Comparison of ENCODE assay signal across 26 cellular contexts in the genomic region with DNA sequence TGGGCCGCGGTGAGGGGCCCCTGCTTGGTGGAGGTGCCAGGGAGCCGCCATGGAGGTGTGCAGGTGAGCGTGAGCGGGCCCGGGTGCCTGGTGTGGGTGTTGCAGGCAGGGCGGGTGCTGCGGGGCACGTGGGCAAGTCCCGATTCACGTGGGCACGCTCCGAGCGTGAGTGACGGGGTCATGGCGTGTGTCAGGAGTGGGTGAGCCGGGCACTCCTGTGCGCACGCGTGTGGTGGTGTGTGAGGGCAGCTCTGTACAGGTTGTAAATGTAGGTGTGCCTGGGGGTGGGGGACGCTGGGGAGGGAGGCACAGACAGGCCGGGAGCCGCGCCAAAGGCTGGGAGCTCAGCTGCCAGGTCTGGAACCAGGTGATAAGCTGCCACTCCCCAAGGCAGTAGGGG. TPM values are rescaled to one million over a fixed set of nuclear protein-coding genes. Genes with fewer than 3 reads are reported as not detected.
A peak's percentile ranks its signal among the peaks of the same experiment; 100 is the strongest.
DNase-seq lines count a peak whose midpoint lies in the region; ATAC-seq and TF ChIP-seq lines count a peak whose summit lies in the region.
"Had no signal": no experiment of that assay in that cellular context is flagged by ENCODE, and none has a peak within 500 bp of the region (broad histone marks: within the 10 kb centered on the region; RNA-seq: fewer than 3 reads in every experiment).

No MANE protein-coding gene starts in this region.

- H3K27ac Mint-ChIP-seq in CD8-positive, alpha-beta T cell = no peak overlapping the region
- H3K27ac Mint-ChIP-seq: activated naive CD8-positive, alpha-beta T cell treated with anti-CD3 and anti-CD28 coated beads, Interleukin-2, amount 10 ng/mL, durations not matched to agents 7 days and 5 days; CD4-positive, alpha-beta memory T cell; dendritic cell treated with granulocyte-macrophage colony-stimulating factor and Interleukin-4, amounts not matched to agents 40 ng/mL and 50 ng/mL, for 4 days; IgD-negative memory B cell had no signal

- H3K27me3 Mint-ChIP-seq in CD8-positive, alpha-beta T cell (ENCODE audit: low read depth) = no peaks in the 10 kb centered on the region
- H3K27me3 Mint-ChIP-seq: activated naive CD8-positive, alpha-beta T cell treated with anti-CD3 and anti-CD28 coated beads, Interleukin-2, amount 10 ng/mL, durations not matched to agents 7 days and 5 days; brain; CD4-positive, alpha-beta memory T cell had no signal

- no peak overlapping the region for H3K4me3 Mint-ChIP-seq in CD8-positive, alpha-beta T cell
- H3K4me3 Mint-ChIP-seq: activated naive CD8-positive, alpha-beta T cell treated with anti-CD3 and anti-CD28 coated beads, Interleukin-2, amount 10 ng/mL, durations not matched to agents 7 days and 5 days; brain; CD4-positive, alpha-beta memory T cell; dendritic cell treated with granulocyte-macrophage colony-stimulating factor and Interleukin-4, amounts not matched to agents 40 ng/mL and 50 ng/mL, for 4 days; H9; IgD-negative memory B cell had no signal

- no peak overlapping the region for H3K9ac ChIP-seq in stomach smooth muscle (ENCODE audit: low read length in 2 of 2)

- H3K9me3 ChIP-seq in RWPE2 (ENCODE audit: severe bottlenecking) = no peaks in the 10 kb centered on the region
- H3K9me3 ChIP-seq in mucosa of descending colon = no peaks in the 10 kb centered on the region
- H3K9me3 ChIP-seq in stomach smooth muscle (ENCODE audit: control insufficient read depth in 2 of 2, low read length in 2 of 2) = no peaks in the 10 kb centered on the region
- H3K9me3 ChIP-seq in CD8-positive, alpha-beta T cell (ENCODE audit: low read length) = no peaks in the 10 kb centered on the region
- H3K9me3 ChIP-seq: right lobe of liver had no signal

- H3K4me3 ChIP-seq in RWPE2 (ENCODE audit: severe bottlenecking) (no peak overlapping the region), coronary artery (no peak overlapping the region), mucosa of descending colon (no peak overlapping the region), stomach smooth muscle (ENCODE audit: low read length in 2 of 2) (no peak overlapping the region)
- no peak overlapping the region for H3K4me3 ChIP-seq in CD8-positive, alpha-beta T cell (ENCODE audit: low read depth, low read length)
- H3K4me3 ChIP-seq: right lobe of liver had no signal

- no peaks in the 10 kb centered on the region for H3K27me3 ChIP-seq in RWPE2 (ENCODE audit: insufficient read depth, poor library complexity, severe bottlenecking)
- no peaks in the 10 kb centered on the region for H3K27me3 ChIP-seq in stomach smooth muscle (ENCODE audit: control insufficient read depth in 1 of 2, insufficient read depth in 2 of 2, low read length in 2 of 2)
- H3K27me3 ChIP-seq in CD8-positive, alpha-beta T cell (ENCODE audit: insufficient read depth, low read length) = no peaks in the 10 kb centered on the region
- H3K27me3 ChIP-seq: right lobe of liver had no signal

- TF ChIP-seq CTCF in RWPE2 (IDR thresholded peaks at IDR 0.05; ENCODE audit: poor library complexity, severe bottlenecking) (no peak), coronary artery (IDR thresholded peaks at IDR 0.05) (no peak), mucosa of descending colon (IDR thresholded peaks at IDR 0.05) (no peak)
- TF ChIP-seq CTCF in CD8-positive, alpha-beta T cell (IDR thresholded peaks at IDR 0.05) = no peak

- CTCF ChIA-PET in CD8-positive, alpha-beta T cell (lab: Charles Lee) = no interaction called here

- POLR2A ChIA-PET in CD8-positive, alpha-beta T cell (lab: Charles Lee) = no interaction called here

- no peaks in the 10 kb centered on the region for H3K4me1 Mint-ChIP-seq in CD8-positive, alpha-beta T cell (ENCODE audit: low read depth)
- H3K4me1 Mint-ChIP-seq: IgD-negative memory B cell had no signal

- no peak for ATAC-seq in RWPE2 (ENCODE audit: low read depth)
- peak; percentile 92 for ATAC-seq in mucosa of descending colon
- ATAC-seq in GM21529 (IDR thresholded peaks at IDR 0.05; ENCODE audit: unreplicated experiment) = no peak
- no peak for ATAC-seq in GM21576 (IDR thresholded peaks at IDR 0.05; ENCODE audit: unreplicated experiment)
- ATAC-seq in HG02884 (IDR thresholded peaks at IDR 0.05; ENCODE audit: unreplicated experiment) = no peak
- ATAC-seq in CD8-positive, alpha-beta T cell = no peak

- H3K27ac ChIP-seq in RWPE2 (ENCODE audit: poor library complexity, severe bottlenecking) (no peak overlapping the region), coronary artery (peak overlapping the region; percentile 87 to 92), stomach smooth muscle (ENCODE audit: low read length) (peak overlapping the region; percentile 98)
- no peak overlapping the region for H3K27ac ChIP-seq in CD8-positive, alpha-beta T cell (ENCODE audit: low read depth, low read length)
- H3K27ac ChIP-seq: right lobe of liver had no signal

- DNase-seq in RWPE2 (ENCODE audit: low spot score) (peak; percentile 55), coronary artery (ENCODE audit: low spot score) (no peak), mucosa of descending colon (peak; percentile 88 to 92 (median 90))
- DNase-seq in CD8-positive, alpha-beta T cell = no peak
- DNase-seq: activated CD4-positive, alpha-beta T cell treated with anti-CD3 and anti-CD28 coated beads, Interleukin-2, amount 50 U/mL, for 48 hours; activated CD4-positive, CD25-positive, alpha-beta regulatory T cell; activated naive CD8-positive, alpha-beta T cell treated with anti-CD3 and anti-CD28 coated beads, Interleukin-2, amount 10 ng/mL, durations not matched to agents 7 days and 5 days; DMS153; foreskin fibroblast; GDM1; H9; hippocampal formation; NCI-H1417 treated with DMSO at 0.1 percent for 48 hours; NCI-H2107; NCI-H524; right lobe of liver; stimulated activated CD8-positive, alpha-beta memory T cell treated with anti-CD3 and anti-CD28 coated beads, Interleukin-4, amount 100 ng/mL, for 48 hours; SW 1271 had no signal

- no peaks in the 10 kb centered on the region for H3K9me3 Mint-ChIP-seq in CD8-positive, alpha-beta T cell
- H3K9me3 Mint-ChIP-seq: activated naive CD8-positive, alpha-beta T cell treated with anti-CD3 and anti-CD28 coated beads, Interleukin-2, amount 10 ng/mL, durations not matched to agents 7 days and 5 days; brain; CD4-positive, alpha-beta memory T cell; dendritic cell treated with granulocyte-macrophage colony-stimulating factor and Interleukin-4, amounts not matched to agents 40 ng/mL and 50 ng/mL, for 4 days; H9; IgD-negative memory B cell had no signal

- intact Hi-C loops in mucosa of descending colon (cut with DNase I, micrococcal nuclease) = no loop called here
- intact Hi-C loops in CD8-positive, alpha-beta T cell (cut with DNase I, micrococcal nuclease) = no loop called here

- H3K36me3 ChIP-seq in RWPE2 (ENCODE audit: low read depth) (0 out of 2 replicates have a peak, but pooled peaks cover 3% of the 10 kb centered on the region), mucosa of descending colon (ENCODE audit: low read depth) (no peaks in the 10 kb centered on the region), stomach smooth muscle (ENCODE audit: control insufficient read depth in 2 of 2, insufficient read depth in 2 of 2, low read length in 2 of 2) (no peaks in the 10 kb centered on the region)
- H3K36me3 ChIP-seq in CD8-positive, alpha-beta T cell (ENCODE audit: insufficient read depth, low read length) = no peaks in the 10 kb centered on the region
- H3K36me3 ChIP-seq: right lobe of liver had no signal

- peaks cover 3% of the 10 kb centered on the region for H3K4me1 ChIP-seq in RWPE2 (ENCODE audit: insufficient read depth, poor library complexity, severe bottlenecking)
- H3K4me1 ChIP-seq in mucosa of descending colon (ENCODE audit: low read depth) = peaks cover 11% of the 10 kb centered on the region
- H3K4me1 ChIP-seq in stomach smooth muscle (ENCODE audit: control insufficient read depth, insufficient read depth, low read length) = peaks cover 79% of the 10 kb centered on the region
- no peaks in the 10 kb centered on the region for H3K4me1 ChIP-seq in CD8-positive, alpha-beta T cell (ENCODE audit: insufficient read depth, low read length)
- H3K4me1 ChIP-seq: right lobe of liver had no signal

- no peaks in the 10 kb centered on the region for H3K36me3 Mint-ChIP-seq in CD8-positive, alpha-beta T cell
- H3K36me3 Mint-ChIP-seq: activated naive CD8-positive, alpha-beta T cell treated with anti-CD3 and anti-CD28 coated beads, Interleukin-2, amount 10 ng/mL, durations not matched to agents 7 days and 5 days; CD4-positive, alpha-beta memory T cell; IgD-negative memory B cell had no signal

RNA-seq across cellular contexts. Expression of a gene that starts 9.4 kb away (rescaled TPM):
- 100 to 1,000 TPM in 1 of 3 donors, 10 to 100 TPM in 1, 1 to 10 TPM in 1; 4.1 to 196 (median 10.7) TPM for total RNA-seq in mucosa of descending colon
- 1 to 10 TPM; 2.6 to 3.8 TPM for total RNA-seq in CD8-positive, alpha-beta T cell

Comparison
In these comparisons a context has a peak if more than half of its experiments do, and no peak if none do; other contexts are left out.
1. DNase-seq: peak in RWPE2 (single experiment) and mucosa of descending colon (3 of 3); none in coronary artery (single experiment) and CD8-positive, alpha-beta T cell (0 of 7).
2. H3K27ac ChIP-seq: peak in coronary artery (2 of 2) and stomach smooth muscle (single experiment); none in RWPE2 (single experiment) and CD8-positive, alpha-beta T cell (single experiment).